32 cellular contexts compared by ENCODE assay signal in genomic region chr5:123664961-123665360, GRCh38.
"Had no signal": no experiment of that assay in that cellular context is flagged by ENCODE, and none has a peak within 500 bp of the region (broad histone marks: within the 10 kb centered on the region; RNA-seq: fewer than 3 reads in every experiment).

No MANE protein-coding gene starts in this region.

- H3K36me3 ChIP-seq: cardiac muscle cell, MG63, Peyer's patch, SJSA1, WERI-Rb-1 had no signal

- ATAC-seq: activated CD8-positive, alpha-beta memory T cell treated with anti-CD3 and anti-CD28 coated beads, Interleukin-2, amount 10 ng/mL, durations not matched to agents 7 days and 5 days; activated naive CD8-positive, alpha-beta T cell treated with anti-CD3 and anti-CD28 coated beads, Interleukin-2, amount 50 U/mL, for 24 hours; PC-3 had no signal

- H3K27ac ChIP-seq: cardiac muscle cell, Peyer's patch, SJSA1, WERI-Rb-1 had no signal

- DNase-seq: activated CD4-positive, alpha-beta memory T cell treated with anti-CD3 and anti-CD28 coated beads, Interleukin-2, amount 10 ng/mL, durations not matched to agents 7 days and 5 days; activated CD4-positive, alpha-beta T cell treated with anti-CD3 and anti-CD28 coated beads for 1 hour; activated CD4-positive, alpha-beta T cell treated with anti-CD3 and anti-CD28 coated beads for 48 hours; activated CD4-positive, CD25-positive, alpha-beta regulatory T cell; activated CD8-positive, alpha-beta memory T cell treated with anti-CD3 and anti-CD28 coated beads for 24 hours; activated CD8-positive, alpha-beta memory T cell treated with anti-CD3 and anti-CD28 coated beads, Interleukin-2, amount 10 ng/mL, durations not matched to agents 7 days and 5 days; activated CD8-positive, alpha-beta memory T cell treated with anti-CD3 and anti-CD28 coated beads, Interleukin-2, amount 50 U/mL, for 48 hours; activated effector memory CD4-positive, alpha-beta T cell treated with Interleukin-2 at 50 U/mL for 16 hours; activated naive CD4-positive, alpha-beta T cell treated with anti-CD3 and anti-CD28 coated beads, Interleukin-2, amount 10 ng/mL, durations not matched to agents 7 days and 5 days; activated naive CD8-positive, alpha-beta T cell treated with anti-CD3 and anti-CD28 coated beads, Interleukin-2, amount 50 U/mL, for 24 hours; activated T-cell treated with anti-CD3 and anti-CD28 coated beads, Interleukin-2, amount 50 U/mL, for 48 hours; aorta; Kasumi-1; KG1; MG63; NCI-H1092; NCI-H1436 treated with DMSO at 0.1 percent for 48 hours; NCI-H1694 treated with DMSO at 0.1 percent for 48 hours; NCI-H2029 treated with DMSO at 0.1 percent for 48 hours; NCI-H345; NCI-H510A; NCI-H526; NCI-H748 treated with DMSO at 0.1 percent for 48 hours; NK-92 treated with Interleukin-12 subunit alpha and Interleukin-12 subunit beta, amount 100 ng/mL, for 24 hours; PC-3; Peyer's patch; RPMI8226; SHP77 treated with DMSO at 0.1 percent for 48 hours; SK-N-SH; WERI-Rb-1 had no signal

- H3K4me3 ChIP-seq: cardiac muscle cell, MG63, Peyer's patch, SJSA1 had no signal

- H3K27me3 ChIP-seq: cardiac muscle cell, MG63, Peyer's patch, SJSA1 had no signal

- H3K9me3 ChIP-seq: SJSA1 had no signal

- H3K4me1 ChIP-seq: Peyer's patch, SJSA1 had no signal
